In the genomic region with DNA sequence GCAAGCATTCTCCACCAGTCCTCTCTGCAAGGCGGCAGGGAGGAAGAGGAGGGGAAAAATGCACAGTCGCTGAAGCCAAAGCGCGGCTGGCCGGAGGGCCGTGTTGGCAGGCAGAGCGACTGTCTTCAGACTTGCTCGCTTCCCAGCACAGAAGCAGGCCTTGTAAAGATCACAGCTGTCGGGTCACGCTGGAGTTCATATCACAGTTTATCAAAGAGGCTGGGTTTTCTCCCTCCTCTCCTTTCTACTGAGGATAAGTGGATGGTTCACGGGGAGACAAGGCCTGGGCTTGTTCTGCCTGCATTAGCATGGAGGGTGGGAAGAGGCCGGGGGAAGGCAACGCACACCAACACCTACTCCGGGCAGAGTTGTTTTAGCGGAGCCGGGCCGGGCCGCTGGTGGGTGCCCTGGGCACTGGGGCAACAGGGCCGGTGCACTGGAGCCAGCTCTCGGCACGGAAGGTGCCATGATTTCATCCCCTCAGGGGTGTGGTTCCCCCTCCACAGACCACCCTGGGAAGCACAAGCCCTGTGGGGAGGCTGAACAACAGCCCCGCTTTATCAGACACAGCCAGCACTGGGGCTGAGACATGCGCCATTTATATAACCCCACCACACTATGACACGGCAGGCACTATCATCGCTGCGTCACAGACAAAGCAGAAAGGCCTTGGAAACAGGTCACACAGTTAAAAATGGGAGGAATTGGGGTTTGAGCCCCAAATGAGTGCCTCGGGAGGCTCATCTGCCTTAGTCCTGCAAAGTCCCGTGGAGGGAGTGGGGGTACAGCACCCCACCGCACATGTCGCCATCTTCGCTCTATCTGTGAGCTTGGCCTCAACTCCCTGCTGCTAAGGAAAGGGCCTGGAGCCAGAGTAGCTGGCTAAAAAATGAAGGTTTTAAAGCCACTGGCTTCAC, we compare ENCODE assay signal across 1 cellular context.
TF ChIP-seq lines count a peak whose summit lies in the region.

No MANE protein-coding gene starts in this region.

TF ChIP-seq in HepG2, 621 proteins besides CTCF, POLR2A, EP300 and RAD21 (continued from another document and continues in another):
- TF ChIP-seq, protein P1, sequence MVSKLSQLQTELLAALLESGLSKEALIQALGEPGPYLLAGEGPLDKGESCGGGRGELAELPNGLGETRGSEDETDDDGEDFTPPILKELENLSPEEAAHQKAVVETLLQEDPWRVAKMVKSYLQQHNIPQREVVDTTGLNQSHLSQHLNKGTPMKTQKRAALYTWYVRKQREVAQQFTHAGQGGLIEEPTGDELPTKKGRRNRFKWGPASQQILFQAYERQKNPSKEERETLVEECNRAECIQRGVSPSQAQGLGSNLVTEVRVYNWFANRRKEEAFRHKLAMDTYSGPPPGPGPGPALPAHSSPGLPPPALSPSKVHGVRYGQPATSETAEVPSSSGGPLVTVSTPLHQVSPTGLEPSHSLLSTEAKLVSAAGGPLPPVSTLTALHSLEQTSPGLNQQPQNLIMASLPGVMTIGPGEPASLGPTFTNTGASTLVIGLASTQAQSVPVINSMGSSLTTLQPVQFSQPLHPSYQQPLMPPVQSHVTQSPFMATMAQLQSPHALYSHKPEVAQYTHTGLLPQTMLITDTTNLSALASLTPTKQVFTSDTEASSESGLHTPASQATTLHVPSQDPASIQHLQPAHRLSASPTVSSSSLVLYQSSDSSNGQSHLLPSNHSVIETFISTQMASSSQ (IDR thresholded peaks at IDR 0.05; ENCODE audit: low read depth): no peak
- TF ChIP-seq, protein P1 (CRISPR knock-in tag; IDR thresholded peaks at IDR 0.05; ENCODE audit: borderline replicate concordance): no peak
- 0 out of 2 replicates have a peak, but pooled peaks have one; percentile 62 for TF ChIP-seq ZNF224 (CRISPR knock-in tag; IDR thresholded peaks at IDR 0.05)
- no peak for TF ChIP-seq HCFC1 (IDR thresholded peaks at IDR 0.05; ENCODE audit: low read depth, low read length)
- 0 out of 2 replicates have a peak, but pooled peaks have one; percentile 7 for TF ChIP-seq ZNF766 (CRISPR knock-in tag; IDR thresholded peaks at IDR 0.05; ENCODE audit: borderline replicate concordance)
- TF ChIP-seq MAZ (IDR thresholded peaks at IDR 0.05; ENCODE audit: borderline replicate concordance, low read depth, low read length): no peak
- TF ChIP-seq MAZ (CRISPR knock-in tag; IDR thresholded peaks at IDR 0.05; ENCODE audit: low read depth): no peak
- TF ChIP-seq ZNF354B (CRISPR knock-in tag; IDR thresholded peaks at IDR 0.05): no peak
- TF ChIP-seq ZBTB33 (CRISPR knock-in tag; IDR thresholded peaks at IDR 0.05): peak; percentile 72; the same call in 1 of the 2 replicates
- TF ChIP-seq TIGD3 (CRISPR knock-in tag; IDR thresholded peaks at IDR 0.05; ENCODE audit: borderline replicate concordance): no peak
- no peak for TF ChIP-seq HNRNPK (IDR thresholded peaks at IDR 0.05; ENCODE audit: low read depth, low read length, poor library complexity, severe bottlenecking)
- TF ChIP-seq, protein P2, sequence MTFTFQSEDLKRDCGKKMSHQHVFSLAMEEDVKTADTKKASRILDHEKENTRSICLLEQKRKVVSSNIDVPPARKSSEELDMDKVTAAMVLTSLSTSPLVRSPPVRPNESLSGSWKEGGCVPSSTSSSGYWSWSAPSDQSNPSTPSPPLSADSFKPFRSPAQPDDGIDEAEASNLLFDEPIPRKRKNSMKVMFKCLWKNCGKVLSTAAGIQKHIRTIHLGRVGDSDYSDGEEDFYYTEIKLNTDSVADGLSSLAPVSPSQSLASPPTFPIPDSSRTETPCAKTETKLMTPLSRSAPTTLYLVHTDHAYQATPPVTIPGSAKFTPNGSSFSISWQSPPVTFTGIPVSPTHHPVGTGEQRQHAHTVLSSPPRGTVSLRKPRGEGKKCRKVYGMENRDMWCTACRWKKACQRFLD (CRISPR knock-in tag; IDR thresholded peaks at IDR 0.05; ENCODE audit: borderline replicate concordance): 0 out of 2 replicates have a peak, but pooled peaks have one; percentile 2
- TF ChIP-seq MTA1 (CRISPR knock-in tag; IDR thresholded peaks at IDR 0.05; ENCODE audit: borderline replicate concordance): no peak
- TF ChIP-seq MEIS1 (CRISPR knock-in tag; IDR thresholded peaks at IDR 0.05; ENCODE audit: borderline replicate concordance): no peak
- no peak for TF ChIP-seq TERF1 (CRISPR knock-in tag; IDR thresholded peaks at IDR 0.05)
- no peak for TF ChIP-seq GATA4 (IDR thresholded peaks at IDR 0.05; ENCODE audit: borderline replicate concordance, low read depth)
- no peak for TF ChIP-seq RFX3 (CRISPR knock-in tag; IDR thresholded peaks at IDR 0.05)
- TF ChIP-seq, protein P3, sequence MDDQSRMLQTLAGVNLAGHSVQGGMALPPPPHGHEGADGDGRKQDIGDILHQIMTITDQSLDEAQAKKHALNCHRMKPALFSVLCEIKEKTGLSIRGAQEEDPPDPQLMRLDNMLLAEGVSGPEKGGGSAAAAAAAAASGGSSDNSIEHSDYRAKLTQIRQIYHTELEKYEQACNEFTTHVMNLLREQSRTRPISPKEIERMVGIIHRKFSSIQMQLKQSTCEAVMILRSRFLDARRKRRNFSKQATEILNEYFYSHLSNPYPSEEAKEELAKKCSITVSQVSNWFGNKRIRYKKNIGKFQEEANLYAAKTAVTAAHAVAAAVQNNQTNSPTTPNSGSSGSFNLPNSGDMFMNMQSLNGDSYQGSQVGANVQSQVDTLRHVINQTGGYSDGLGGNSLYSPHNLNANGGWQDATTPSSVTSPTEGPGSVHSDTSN (CRISPR knock-in tag; IDR thresholded peaks at IDR 0.05; ENCODE audit: borderline replicate concordance): no peak
- no peak for TF ChIP-seq TBX2 (CRISPR knock-in tag; IDR thresholded peaks at IDR 0.05; ENCODE audit: borderline replicate concordance)
- no peak for TF ChIP-seq ZNF101 (CRISPR knock-in tag; IDR thresholded peaks at IDR 0.05; ENCODE audit: borderline replicate concordance, low read depth)
- no peak for TF ChIP-seq TFAP4 (IDR thresholded peaks at IDR 0.05; ENCODE audit: borderline replicate concordance, low read depth)
- TF ChIP-seq HDAC1 (CRISPR knock-in tag; IDR thresholded peaks at IDR 0.05): no peak
- TF ChIP-seq ZNF737 (CRISPR knock-in tag; IDR thresholded peaks at IDR 0.05; ENCODE audit: borderline replicate concordance): 0 out of 2 replicates have a peak, but pooled peaks have one; percentile 71
- TF ChIP-seq ZNF841 (CRISPR knock-in tag; IDR thresholded peaks at IDR 0.05; ENCODE audit: borderline replicate concordance): no peak
- no peak for TF ChIP-seq SMARCE1 (IDR thresholded peaks at IDR 0.05; ENCODE audit: borderline replicate concordance)
- TF ChIP-seq FOXA3 (CRISPR knock-in tag; IDR thresholded peaks at IDR 0.05): no peak; the same call in 1 of the 2 replicates
- no peak for TF ChIP-seq ZNF225 (CRISPR knock-in tag; IDR thresholded peaks at IDR 0.05)
- no peak for TF ChIP-seq ZFYVE20 (CRISPR knock-in tag; IDR thresholded peaks at IDR 0.05; ENCODE audit: borderline replicate concordance, low read depth)
- TF ChIP-seq NR2F1 (CRISPR knock-in tag; IDR thresholded peaks at IDR 0.05): no peak; a peak in 1 of 4 replicates
- TF ChIP-seq U2AF2 (IDR thresholded peaks at IDR 0.05; ENCODE audit: low read depth, low read length): no peak
- no peak for TF ChIP-seq ZNF256 (CRISPR knock-in tag; conservative IDR thresholded peaks at IDR 0.05)
- no peak for TF ChIP-seq ZMAT3 (CRISPR knock-in tag; conservative IDR thresholded peaks at IDR 0.05)
- no peak for TF ChIP-seq IKZF1 (IDR thresholded peaks at IDR 0.05)
- TF ChIP-seq ZNF790 (CRISPR knock-in tag; IDR thresholded peaks at IDR 0.05; ENCODE audit: borderline replicate concordance): no peak
- TF ChIP-seq ZNF567 (CRISPR knock-in tag; IDR thresholded peaks at IDR 0.05; ENCODE audit: borderline replicate concordance): no peak
- TF ChIP-seq ZBTB21 (CRISPR knock-in tag; IDR thresholded peaks at IDR 0.05): no peak
- no peak; the same call in 1 of the 2 replicates for TF ChIP-seq ZNF598 (CRISPR knock-in tag; IDR thresholded peaks at IDR 0.05; ENCODE audit: borderline replicate concordance)
- TF ChIP-seq ZNF136 (CRISPR knock-in tag; IDR thresholded peaks at IDR 0.05; ENCODE audit: low read depth): peak; percentile 52; the same call in 1 of the 2 replicates
- peak; percentile 30; the same call in 1 of the 2 replicates for TF ChIP-seq ZNF484 (CRISPR knock-in tag; IDR thresholded peaks at IDR 0.05; ENCODE audit: borderline replicate concordance, low read depth)
- TF ChIP-seq, protein P4, sequence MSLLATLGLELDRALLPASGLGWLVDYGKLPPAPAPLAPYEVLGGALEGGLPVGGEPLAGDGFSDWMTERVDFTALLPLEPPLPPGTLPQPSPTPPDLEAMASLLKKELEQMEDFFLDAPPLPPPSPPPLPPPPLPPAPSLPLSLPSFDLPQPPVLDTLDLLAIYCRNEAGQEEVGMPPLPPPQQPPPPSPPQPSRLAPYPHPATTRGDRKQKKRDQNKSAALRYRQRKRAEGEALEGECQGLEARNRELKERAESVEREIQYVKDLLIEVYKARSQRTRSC (CRISPR knock-in tag; IDR thresholded peaks at IDR 0.05; ENCODE audit: low read depth): no peak
- no peak for TF ChIP-seq ZKSCAN5 (CRISPR knock-in tag; IDR thresholded peaks at IDR 0.05)
- TF ChIP-seq KLF12 (CRISPR knock-in tag; IDR thresholded peaks at IDR 0.05; ENCODE audit: borderline replicate concordance): no peak
- TF ChIP-seq ZNF34 (CRISPR knock-in tag; IDR thresholded peaks at IDR 0.05; ENCODE audit: borderline replicate concordance): no peak
- TF ChIP-seq ISL2 (CRISPR knock-in tag; IDR thresholded peaks at IDR 0.05): no peak
- TF ChIP-seq BRF2 (CRISPR knock-in tag; IDR thresholded peaks at IDR 0.05): no peak
- no peak for TF ChIP-seq CREB1 (IDR thresholded peaks at IDR 0.05)
- no peak for TF ChIP-seq CREB1 (CRISPR knock-in tag; IDR thresholded peaks at IDR 0.05)
- TF ChIP-seq FOXK2 (IDR thresholded peaks at IDR 0.05): no peak
- TF ChIP-seq ZNF597 (CRISPR knock-in tag; IDR thresholded peaks at IDR 0.05): no peak
- TF ChIP-seq MAFG (CRISPR knock-in tag; IDR thresholded peaks at IDR 0.05): no peak
